ENCODE assay signal across 1 cellular context in genomic region chr6:36949636-36950035, GRCh38.
TF ChIP-seq lines count a peak whose summit lies in the region.

No MANE protein-coding gene starts in this region.

TF ChIP-seq in GM12878, 131 proteins besides CTCF, POLR2A, EP300 and RAD21:
- TF ChIP-seq BCL3 (IDR thresholded peaks at IDR 0.05; ENCODE audit: borderline replicate concordance, insufficient read depth, low read depth, low read length, poor library complexity, severe bottlenecking), result peak; percentile 42
- no peak for TF ChIP-seq ZBTB4 (CRISPR knock-in tag; IDR thresholded peaks at IDR 0.05)
